1 cellular context compared by ENCODE assay signal in genomic region chr15:62989366-62990055, GRCh38.
TF ChIP-seq lines count a peak whose summit lies in the region.

No MANE protein-coding gene starts in this region.

TF ChIP-seq in H1, 55 proteins besides CTCF, POLR2A, EP300 and RAD21:
- TF ChIP-seq TAF1 (IDR thresholded peaks at IDR 0.05; ENCODE audit: low read depth, low read length) (no peak), POLR2AphosphoS5 (IDR thresholded peaks at IDR 0.05; ENCODE audit: low read depth, low read length) (no peak), TEAD4 (IDR thresholded peaks at IDR 0.05; ENCODE audit: low read depth, low read length) (no peak), TAF7 (optimal IDR thresholded peaks at IDR 0.05; ENCODE audit: borderline replicate concordance, low read depth, low read length) (no peak)
TF ChIP-seq in H1: peak in this region for 0.
